16 cellular contexts compared by ENCODE assay signal in the genomic region with DNA sequence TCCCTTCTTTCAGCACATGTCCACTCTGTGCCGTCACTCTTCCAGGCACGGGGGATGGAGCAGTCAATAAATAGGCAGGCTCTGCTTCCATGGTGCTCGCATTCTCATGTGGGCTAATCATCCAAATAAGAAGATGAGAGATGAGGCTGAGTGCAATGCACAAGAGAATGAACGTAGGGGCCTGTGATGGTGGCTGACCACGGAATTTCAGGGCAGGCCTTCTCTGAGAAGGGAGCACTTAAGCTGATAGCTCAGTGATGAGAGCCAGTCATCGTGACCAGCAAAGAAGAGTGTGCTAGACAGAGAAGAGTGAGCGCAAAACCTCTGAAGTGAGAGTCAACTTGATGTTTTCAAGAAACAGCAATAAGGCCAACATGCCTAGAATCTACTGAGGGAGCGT. TPM values are rescaled to one million over a fixed set of nuclear protein-coding genes. Genes with fewer than 3 reads are reported as not detected.
DNase-seq lines count a peak whose midpoint lies in the region; ATAC-seq and TF ChIP-seq lines count a peak whose summit lies in the region.
"Had no signal": no experiment of that assay in that cellular context is flagged by ENCODE, and none has a peak within 500 bp of the region (broad histone marks: within the 10 kb centered on the region; RNA-seq: fewer than 3 reads in every experiment).

No MANE protein-coding gene starts in this region.

- no peak overlapping the region for H3K18ac ChIP-seq in IMR-90 (ENCODE audit: low read depth, low read length)
- no peak overlapping the region for H3K18ac ChIP-seq in mesenchymal stem cell (ENCODE audit: low read depth in 1 of 2, low read length in 2 of 2)

- H3K4ac ChIP-seq in IMR-90 (ENCODE audit: low read depth, low read length) (no peak overlapping the region), mesenchymal stem cell (ENCODE audit: low read depth in 1 of 2, low read length in 2 of 2) (no peak overlapping the region)

- H4K91ac ChIP-seq in IMR-90 (ENCODE audit: insufficient read depth, low read depth, low read length) (no peak overlapping the region), mesenchymal stem cell (ENCODE audit: low read length) (no peak overlapping the region)

- H3K9ac ChIP-seq in IMR-90 (ENCODE audit: low read depth, low read length) (no peak overlapping the region), mesenchymal stem cell (ENCODE audit: low read length) (no peak overlapping the region)

- in situ Hi-C loops in IMR-90 (cut with MboI; ENCODE audit: low sequenced_read_pairs), result loop anchor here (5.0 kb wide), 1 partner anchor 1436 kb away; no protein-coding TSS in a partner anchor

- peaks cover 2% of the 10 kb centered on the region; the same call in 1 of the 2 replicates for H3K9me3 ChIP-seq in IMR-90 (ENCODE audit: control insufficient read depth, insufficient read depth, low read length)
- peaks cover 20% of the 10 kb centered on the region for H3K9me3 ChIP-seq in mesenchymal stem cell (ENCODE audit: control insufficient read depth, low read length)
- H3K9me3 ChIP-seq: BE2C had no signal

- peaks cover 5 to 17% of the 10 kb centered on the region in 2 experiments for H3K79me1 ChIP-seq in IMR-90 (ENCODE audit: low read depth in 1 of 2, low read length in 2 of 2)
- H3K79me1 ChIP-seq in mesenchymal stem cell (replicated peaks; ENCODE audit: low read length, poor library complexity, severe bottlenecking), result peaks cover 25% of the 10 kb centered on the region

- H4K8ac ChIP-seq in IMR-90 (ENCODE audit: low read depth in 2 of 2, low read length in 2 of 2) (no peak overlapping the region), mesenchymal stem cell (ENCODE audit: low read length) (no peak overlapping the region)

- ATAC-seq in IMR-90 (ENCODE audit: low read depth) (no peak), GM21723 (IDR thresholded peaks at IDR 0.05; ENCODE audit: unreplicated experiment) (no peak)
- ATAC-seq: A549; CD8-positive, alpha-beta T cell had no signal

- H3K36me3 ChIP-seq in IMR-90 (ENCODE audit: control insufficient read depth, insufficient read depth, low read length) (no peaks in the 10 kb centered on the region), mesenchymal stem cell (ENCODE audit: control insufficient read depth in 1 of 2, insufficient read depth in 2 of 2, low read depth in 1 of 2, low read length in 2 of 2) (no peaks in the 10 kb centered on the region)
- H3K36me3 ChIP-seq: BE2C had no signal

- H2AK9ac ChIP-seq in IMR-90 (replicated peaks; ENCODE audit: low read depth, low read length, poor library complexity), result no peak overlapping the region

- H3K4me2 ChIP-seq in IMR-90 (ENCODE audit: low read depth, low read length), result no peak overlapping the region
- no peak overlapping the region for H3K4me2 ChIP-seq in mesenchymal stem cell (ENCODE audit: low read length, poor library complexity, severe bottlenecking)
- H3K4me2 ChIP-seq: A549 had no signal

- 84% methylated on average over 5 of the region's 8 CpGs; no CpG with 5 or more reads in 1 of the 2 experiments for WGBS in IMR-90 (ENCODE audit: extremely low coverage in 2 of 2, insufficient read length in 1 of 2), 2 experiments
- WGBS in mesenchymal stem cell, result 46% methylated on average over 8 of the region's 8 CpGs

- dilution Hi-C loops in IMR-90 (cut with HindIII; ENCODE audit: low sequenced_read_pairs, unreplicated experiment), result no loop called here

- DNase-seq in IMR-90, result peak; percentile 35
- DNase-seq in amniotic epithelial cell (ENCODE audit: low read depth), result peak; percentile 51
- DNase-seq in mesenchymal stem cell, result peak; percentile 65
- DNase-seq in DMS153 treated with DMSO at 0.1 percent for 48 hours (lab: John Stamatoyannopoulos, UW; ENCODE audit: unreplicated experiment), result no peak
- no peak for DNase-seq in DMS79 (lab: John Stamatoyannopoulos, UW)
- DNase-seq in activated CD4-positive, alpha-beta T cell treated with anti-CD3 and anti-CD28 coated beads, Interleukin-2, amount 50 U/mL, for 1 hour, result no peak
- DNase-seq: BE2C; CD8-positive, alpha-beta T cell; COR-L47; DMS53; EL; GOT3; H9 had no signal

- H3K23ac ChIP-seq in IMR-90 (ENCODE audit: low read depth, low read length) (no peak overlapping the region), mesenchymal stem cell (ENCODE audit: low read length in 2 of 2) (peak overlapping the region in 1 of 2 experiments; percentile 72)

- H3K27ac ChIP-seq in IMR-90 (ENCODE audit: insufficient read depth, low read length) (no peak overlapping the region), mesenchymal stem cell (ENCODE audit: low read length, poor library complexity, severe bottlenecking) (no peak overlapping the region)
- H3K27ac ChIP-seq: A549, C4-2B had no signal

- H4K20me1 ChIP-seq in IMR-90 (ENCODE audit: insufficient read depth, low read length), result peaks cover 7% of the 10 kb centered on the region; the same call in 1 of the 2 replicates

- no peak for TF ChIP-seq CTCF in IMR-90 (conservative IDR thresholded peaks at IDR 0.05; ENCODE audit: low read depth, low read length)

- no peak overlapping the region for H2AK5ac ChIP-seq in IMR-90 (ENCODE audit: low read depth, low read length)
- H2AK5ac ChIP-seq in mesenchymal stem cell (ENCODE audit: low read length, severe bottlenecking), result no peak overlapping the region

- no peak overlapping the region for H2BK20ac ChIP-seq in IMR-90 (ENCODE audit: low read depth, low read length)

- TF ChIP-seq RAD21 in IMR-90 (IDR thresholded peaks at IDR 0.05; ENCODE audit: low read length), result no peak

- no peak overlapping the region for H2BK15ac ChIP-seq in IMR-90 (ENCODE audit: low read depth, low read length)
- no peak overlapping the region for H2BK15ac ChIP-seq in mesenchymal stem cell (ENCODE audit: low read depth, poor library complexity, severe bottlenecking)

- H3K4me3 ChIP-seq in IMR-90 (ENCODE audit: insufficient read depth, low read depth, low read length) (no peak overlapping the region), mesenchymal stem cell (ENCODE audit: insufficient read depth in 1 of 2, low read depth in 1 of 2, low read length in 2 of 2) (no peak overlapping the region)
- H3K4me3 ChIP-seq: A549 had no signal

- POLR2A ChIA-PET in IMR-90 (lab: Charles Lee; ENCODE audit: unreplicated experiment), result no interaction called here

- no peak overlapping the region for H2AFZ ChIP-seq in IMR-90 (replicated peaks; ENCODE audit: low read length, poor library complexity)
- H2AFZ ChIP-seq in mesenchymal stem cell (ENCODE audit: low read depth, low read length), result no peak overlapping the region

- H3K4me1 ChIP-seq in IMR-90 (ENCODE audit: control insufficient read depth, insufficient read depth, low read length) (no peaks in the 10 kb centered on the region), mesenchymal stem cell (ENCODE audit: control insufficient read depth, insufficient read depth, low read depth, low read length) (no peaks in the 10 kb centered on the region)
- H3K4me1 ChIP-seq: A549 had no signal

- H2BK120ac ChIP-seq in IMR-90 (ENCODE audit: low read depth, low read length) (no peak overlapping the region), mesenchymal stem cell (ENCODE audit: low read depth, low read length) (no peak overlapping the region)

- no peak for TF ChIP-seq POLR2A in IMR-90 (IDR thresholded peaks at IDR 0.05; ENCODE audit: low read depth, low read length)

- CTCF ChIA-PET in IMR-90 (lab: Yijun Ruan, JAX), result no interaction called here

- H2BK5ac ChIP-seq in IMR-90 (ENCODE audit: low read depth, low read length, poor library complexity, severe bottlenecking) (no peak overlapping the region), mesenchymal stem cell (ENCODE audit: low read depth, low read length, poor library complexity, severe bottlenecking) (no peak overlapping the region)

- no peak overlapping the region for H3K56ac ChIP-seq in IMR-90 (ENCODE audit: extremely low read depth, insufficient read depth, low read length)

- H3K9me1 ChIP-seq in IMR-90 (ENCODE audit: insufficient read depth, low read length), result peaks cover 9% of the 10 kb centered on the region; the same call in 1 of the 2 replicates

- H3K14ac ChIP-seq in IMR-90 (replicated peaks; ENCODE audit: low read depth, low read length) (no peak overlapping the region), mesenchymal stem cell (ENCODE audit: low read length in 2 of 2) (no peak overlapping the region)

- no peak overlapping the region for H4K5ac ChIP-seq in IMR-90 (ENCODE audit: low read depth, low read length)

- intact Hi-C loops in IMR-90 (cut with micrococcal nuclease), result no loop called here

- H3K27me3 ChIP-seq in IMR-90 (ENCODE audit: control insufficient read depth, insufficient read depth, low read length) (no peaks in the 10 kb centered on the region), mesenchymal stem cell (ENCODE audit: control insufficient read depth in 1 of 2, insufficient read depth in 1 of 2, low read length in 2 of 2) (no peaks in the 10 kb centered on the region)
- H3K27me3 ChIP-seq: BE2C had no signal

- BruUV-seq in IMR-90 (replicated peaks; lab: Mats Ljungman, UMichigan), result no TSS peak

- no peak overlapping the region for H2BK12ac ChIP-seq in mesenchymal stem cell (ENCODE audit: low read length in 2 of 2)

TF ChIP-seq in IMR-90, 13 proteins besides CTCF, POLR2A, EP300 and RAD21 (continues in another document):
- TF ChIP-seq BHLHE40 (IDR thresholded peaks at IDR 0.05; ENCODE audit: low read depth, low read length) (no peak), RCOR1 (IDR thresholded peaks at IDR 0.05; ENCODE audit: insufficient replicate concordance, low read length) (no peak), FOS (IDR thresholded peaks at IDR 0.05; ENCODE audit: low read depth, low read length) (no peak), CHD1 (IDR thresholded peaks at IDR 0.05; ENCODE audit: low read depth, low read length) (no peak), NFE2L2 (IDR thresholded peaks at IDR 0.05; ENCODE audit: low read depth, low read length) (no peak), MAFK (IDR thresholded peaks at IDR 0.05; ENCODE audit: low read depth, low read length) (no peak)
- TF ChIP-seq, protein P1, sequence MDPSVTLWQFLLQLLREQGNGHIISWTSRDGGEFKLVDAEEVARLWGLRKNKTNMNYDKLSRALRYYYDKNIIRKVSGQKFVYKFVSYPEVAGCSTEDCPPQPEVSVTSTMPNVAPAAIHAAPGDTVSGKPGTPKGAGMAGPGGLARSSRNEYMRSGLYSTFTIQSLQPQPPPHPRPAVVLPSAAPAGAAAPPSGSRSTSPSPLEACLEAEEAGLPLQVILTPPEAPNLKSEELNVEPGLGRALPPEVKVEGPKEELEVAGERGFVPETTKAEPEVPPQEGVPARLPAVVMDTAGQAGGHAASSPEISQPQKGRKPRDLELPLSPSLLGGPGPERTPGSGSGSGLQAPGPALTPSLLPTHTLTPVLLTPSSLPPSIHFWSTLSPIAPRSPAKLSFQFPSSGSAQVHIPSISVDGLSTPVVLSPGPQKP (IDR thresholded peaks at IDR 0.05; ENCODE audit: borderline replicate concordance, low read depth, low read length), result no peak

RNA-seq across cellular contexts. Expression of a gene that starts 47.9 kb away (rescaled TPM):
- total RNA-seq in IMR-90 (2012; rRNA removed), result 1.4 TPM in 2 replicates
- polyA plus RNA-seq in IMR-90 (2012; rRNA removed), result 2.2 and 2.3 TPM in 2 replicates
- 1.4 and 1.6 TPM in 2 replicates for polyA plus RNA-seq in IMR-90 (2012; cell fraction: cytosol; rRNA removed)
- 1.4 and 2.0 TPM in 2 replicates for polyA plus RNA-seq in IMR-90 (2012; cell fraction: nucleus; rRNA removed; ENCODE audit: low replicate concordance)
- 7.7 TPM for polyA plus RNA-seq in mesenchymal stem cell (2013, experiment 1 of 2)
- polyA plus RNA-seq in mesenchymal stem cell (2013, experiment 2 of 2), result 7.7 TPM

Comparison
In these comparisons a context has a peak if more than half of its experiments do, and no peak if none do; other contexts are left out.
1. DNase-seq: peak in IMR-90 (single experiment), amniotic epithelial cell (single experiment) and mesenchymal stem cell (single experiment); none in DMS153 treated with DMSO at 0.1 percent for 48 hours (single experiment), DMS79 (single experiment) and activated CD4-positive, alpha-beta T cell treated with anti-CD3 and anti-CD28 coated beads, Interleukin-2, amount 50 U/mL, for 1 hour (single experiment).